6 cellular contexts compared by ENCODE assay signal in the genomic region with DNA sequence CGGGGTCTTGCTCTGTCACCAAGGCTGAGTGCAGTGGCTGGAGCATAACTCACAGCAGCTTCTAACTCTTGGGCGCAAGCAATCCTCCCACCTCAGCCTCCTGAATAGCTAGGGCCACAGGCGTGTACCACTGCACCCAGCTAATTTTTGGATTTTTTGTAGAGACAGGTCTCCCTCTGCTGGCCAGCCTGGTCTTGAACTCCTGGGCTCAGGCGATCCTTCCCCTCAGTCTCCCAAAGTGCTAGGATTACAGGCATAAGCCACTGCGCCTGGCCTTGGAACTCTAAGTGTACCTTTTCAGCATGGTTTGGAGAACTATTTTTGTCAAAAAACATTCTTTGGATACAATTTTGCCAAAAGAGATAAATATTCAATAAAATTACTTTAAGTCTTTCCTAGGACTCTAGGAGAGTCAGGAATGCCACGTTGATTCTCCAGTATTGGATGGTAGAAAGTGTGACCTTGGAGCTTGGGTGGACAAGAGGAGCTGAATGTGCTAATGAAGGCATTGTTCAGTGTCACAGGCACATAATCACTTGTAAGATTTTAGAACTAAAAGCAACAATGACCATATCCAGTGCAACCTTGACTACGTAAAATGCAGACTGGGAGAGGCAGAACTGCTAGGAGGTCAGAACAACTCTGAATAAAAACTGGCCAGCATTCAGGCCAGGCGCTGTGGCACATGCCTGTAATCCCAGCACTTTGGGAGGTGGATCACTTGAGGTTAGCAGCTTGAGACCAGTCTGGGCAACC.
DNase-seq lines count a peak whose midpoint lies in the region; ATAC-seq and TF ChIP-seq lines count a peak whose summit lies in the region.

No MANE protein-coding gene starts in this region.

- TF ChIP-seq CTCF in WI38 (IDR thresholded peaks at IDR 0.05; ENCODE audit: low read depth, low read length) = peak; percentile 61

- no peak for ATAC-seq in GM21515 (IDR thresholded peaks at IDR 0.05; ENCODE audit: unreplicated experiment)

- no peak overlapping the region for H3K4me3 ChIP-seq in WI38 (ENCODE audit: low read depth, low read length)

- DNase-seq in activated gamma-delta T cell treated with Interleukin-2 at 50 U/mL for 16 hours (peak; percentile 44), activated gamma-delta T cell (lab: John Stamatoyannopoulos, UW) (no peak), glomerular visceral epithelial cell (ENCODE audit: extremely low spot score) (peak; percentile 40), iPS-NIHi11 (ENCODE audit: low spot score) (no peak)

Comparison
In these comparisons a context has a peak if more than half of its experiments do, and no peak if none do; other contexts are left out.
1. DNase-seq: peak in activated gamma-delta T cell treated with Interleukin-2 at 50 U/mL for 16 hours (single experiment) and glomerular visceral epithelial cell (single experiment); none in activated gamma-delta T cell (single experiment) and iPS-NIHi11 (single experiment).